Comparison of ENCODE assay signal across 17 cellular contexts in genomic region chr1:174448964-174449363, GRCh38. TPM values are rescaled to one million over a fixed set of nuclear protein-coding genes. Genes with fewer than 3 reads are reported as not detected.
DNase-seq lines count a peak whose midpoint lies in the region; ATAC-seq and TF ChIP-seq lines count a peak whose summit lies in the region.
"Had no signal": no experiment of that assay in that cellular context is flagged by ENCODE, and none has a peak within 500 bp of the region (broad histone marks: within the 10 kb centered on the region; RNA-seq: fewer than 3 reads in every experiment).

No MANE protein-coding gene starts in this region.

- no peaks in the 10 kb centered on the region for H3K9me2 ChIP-seq in PC-3 (replicated peaks; ENCODE audit: low read length)

- CTCF ChIA-PET in PC-3 (lab: Charles Lee): no interaction called here

- POLR2A ChIA-PET in PC-3 (lab: Charles Lee; ENCODE audit: unreplicated experiment): no interaction called here

- peak; percentile 66 for ATAC-seq in SK-N-SH treated with all-trans-retinoic acid at 6 μM for 48 hours
- no peak for ATAC-seq in PC-3
- ATAC-seq in stimulated activated naive CD8-positive, alpha-beta T cell treated with anti-CD3 and anti-CD28 coated beads, Interleukin-15, amount 100 ng/mL, for 72 hours: no peak
- no peak for ATAC-seq in HG02610 (IDR thresholded peaks at IDR 0.05; ENCODE audit: unreplicated experiment)

- H3K79me2 ChIP-seq in PC-3 (ENCODE audit: low read length): no peaks in the 10 kb centered on the region

- H3K36me3 ChIP-seq in PC-3 (ENCODE audit: low read depth, low read length) (no peaks in the 10 kb centered on the region), sigmoid colon (no peaks in the 10 kb centered on the region)
- H3K36me3 ChIP-seq: BLaER1 treated with 17β-estradiol and CSF1 and Interleukin-3, amounts not matched to agents 10 nM and 100 nM had no signal

- peaks cover 5% of the 10 kb centered on the region for H3K4me1 Mint-ChIP-seq in stimulated activated naive CD8-positive, alpha-beta T cell treated with anti-CD3 and anti-CD28 coated beads, Interleukin-15, amount 100 ng/mL, for 72 hours

- TF ChIP-seq CTCF in AG10803 (conservative IDR thresholded peaks at IDR 0.05; ENCODE audit: low read length) (no peak), choroid plexus epithelial cell (conservative IDR thresholded peaks at IDR 0.05; ENCODE audit: low read depth, low read length) (no peak), PC-3 (conservative IDR thresholded peaks at IDR 0.05; ENCODE audit: low read depth, low read length) (no peak), sigmoid colon (IDR thresholded peaks at IDR 0.05) (no peak)

- no peaks in the 10 kb centered on the region for H3F3A ChIP-seq in PC-3 (ENCODE audit: low read length, unreplicated experiment)

- no peak overlapping the region for H3K9ac ChIP-seq in PC-3 (ENCODE audit: low read length)
- H3K9ac ChIP-seq: BLaER1 treated with 17β-estradiol and CSF1 and Interleukin-3, amounts not matched to agents 10 nM and 100 nM had no signal

- TF ChIP-seq POLR2A in sigmoid colon (IDR thresholded peaks at IDR 0.05): no peak

- H3K4me1 ChIP-seq in PC-3 (ENCODE audit: insufficient read depth, low read length) (no peaks in the 10 kb centered on the region), sigmoid colon (peaks cover 0 to 15% (median 12%) of the 10 kb centered on the region in 4 donors)
- H3K4me1 ChIP-seq: BLaER1 treated with 17β-estradiol and CSF1 and Interleukin-3, amounts not matched to agents 10 nM and 100 nM had no signal

- H3K27ac ChIP-seq in PC-3 (ENCODE audit: low read length): no peak overlapping the region
- H3K27ac ChIP-seq in sigmoid colon: no peak overlapping the region
- H3K27ac ChIP-seq: BLaER1 treated with 17β-estradiol and CSF1 and Interleukin-3, amounts not matched to agents 10 nM and 100 nM had no signal

- intact Hi-C loops in PC-3 (cut with micrococcal nuclease): no loop called here
- intact Hi-C loops in sigmoid colon (cut with DNase I): no loop called here

- no TSS peak for BruUV-seq in PC-3 (replicated peaks; lab: Mats Ljungman, UMichigan)

- H3K4me3 Mint-ChIP-seq in stimulated activated naive CD8-positive, alpha-beta T cell treated with anti-CD3 and anti-CD28 coated beads, Interleukin-15, amount 100 ng/mL, for 72 hours: no peak overlapping the region

- H3K9me3 Mint-ChIP-seq in stimulated activated naive CD8-positive, alpha-beta T cell treated with anti-CD3 and anti-CD28 coated beads, Interleukin-15, amount 100 ng/mL, for 72 hours: no peaks in the 10 kb centered on the region

- H4K20me1 ChIP-seq in PC-3 (ENCODE audit: low read length): no peaks in the 10 kb centered on the region

- DNase-seq in AG10803 (ENCODE audit: low read depth) (peak; percentile 4), choroid plexus epithelial cell (ENCODE audit: low read depth) (peak; percentile 7), glomerular endothelial cell (ENCODE audit: extremely low read depth, low read depth, low spot score) (peak; percentile 23), PC-3 (no peak), sigmoid colon (no peak)
- no peak for DNase-seq in stimulated activated naive CD8-positive, alpha-beta T cell treated with anti-CD3 and anti-CD28 coated beads, Interleukin-15, amount 100 ng/mL, for 72 hours
- DNase-seq: 8988T, MV-4-11, NCI-H146, NCI-H2081 treated with DMSO at 0.1 percent for 48 hours, NCI-H2227 treated with DMSO at 0.1 percent for 48 hours, NCI-H526 treated with DMSO at 0.1 percent for 48 hours, OCI-M1 had no signal

- no peaks in the 10 kb centered on the region for H3K27me3 ChIP-seq in PC-3 (ENCODE audit: low read length)
- H3K27me3 ChIP-seq in sigmoid colon: no peaks in the 10 kb centered on the region
- H3K27me3 ChIP-seq: BLaER1 treated with 17β-estradiol and CSF1 and Interleukin-3, amounts not matched to agents 10 nM and 100 nM had no signal

- H3K9me3 ChIP-seq in PC-3 (ENCODE audit: low read length) (no peaks in the 10 kb centered on the region), sigmoid colon (no peaks in the 10 kb centered on the region)
- H3K9me3 ChIP-seq: BLaER1 treated with 17β-estradiol and CSF1 and Interleukin-3, amounts not matched to agents 10 nM and 100 nM had no signal

- whole genome bisulfite sequencing in sigmoid colon, 2 donors: 75 to 84% methylated on average over 5 of the region's 5 CpGs

- H2AFZ ChIP-seq in PC-3 (ENCODE audit: low read length): no peak overlapping the region

- TF ChIP-seq EP300 in sigmoid colon (IDR thresholded peaks at IDR 0.05): no peak

- H3K4me3 ChIP-seq in AG10803 (ENCODE audit: low read length) (no peak overlapping the region), choroid plexus epithelial cell (ENCODE audit: low read depth, low read length) (no peak overlapping the region), PC-3 (ENCODE audit: low read length) (no peak overlapping the region), sigmoid colon (no peak overlapping the region)
- H3K4me3 ChIP-seq: BLaER1 treated with 17β-estradiol and CSF1 and Interleukin-3, amounts not matched to agents 10 nM and 100 nM had no signal

- H3K27me3 Mint-ChIP-seq in stimulated activated naive CD8-positive, alpha-beta T cell treated with anti-CD3 and anti-CD28 coated beads, Interleukin-15, amount 100 ng/mL, for 72 hours: no peaks in the 10 kb centered on the region

- H3K27ac Mint-ChIP-seq in stimulated activated naive CD8-positive, alpha-beta T cell treated with anti-CD3 and anti-CD28 coated beads, Interleukin-15, amount 100 ng/mL, for 72 hours: no peak overlapping the region

- no peak overlapping the region for H3K4me2 ChIP-seq in PC-3 (ENCODE audit: low read length)
- H3K4me2 ChIP-seq: BLaER1 treated with 17β-estradiol and CSF1 and Interleukin-3, amounts not matched to agents 10 nM and 100 nM had no signal

TF ChIP-seq in SK-N-SH treated with all-trans-retinoic acid at 6 μM for 48 hours, 23 proteins besides CTCF, POLR2A, EP300 and RAD21:
- TF ChIP-seq, protein P1, sequence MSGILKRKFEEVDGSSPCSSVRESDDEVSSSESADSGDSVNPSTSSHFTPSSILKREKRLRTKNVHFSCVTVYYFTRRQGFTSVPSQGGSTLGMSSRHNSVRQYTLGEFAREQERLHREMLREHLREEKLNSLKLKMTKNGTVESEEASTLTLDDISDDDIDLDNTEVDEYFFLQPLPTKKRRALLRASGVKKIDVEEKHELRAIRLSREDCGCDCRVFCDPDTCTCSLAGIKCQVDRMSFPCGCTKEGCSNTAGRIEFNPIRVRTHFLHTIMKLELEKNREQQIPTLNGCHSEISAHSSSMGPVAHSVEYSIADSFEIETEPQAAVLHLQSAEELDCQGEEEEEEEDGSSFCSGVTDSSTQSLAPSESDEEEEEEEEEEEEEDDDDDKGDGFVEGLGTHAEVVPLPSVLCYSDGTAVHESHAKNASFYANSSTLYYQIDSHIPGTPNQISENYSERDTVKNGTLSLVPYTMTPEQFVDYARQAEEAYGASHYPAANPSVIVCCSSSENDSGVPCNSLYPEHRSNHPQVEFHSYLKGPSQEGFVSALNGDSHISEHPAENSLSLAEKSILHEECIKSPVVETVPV (CRISPR knock-in tag; IDR thresholded peaks at IDR 0.05): no peak
- TF ChIP-seq TCF4 (CRISPR knock-in tag; IDR thresholded peaks at IDR 0.05; ENCODE audit: borderline replicate concordance) (no peak), ARNTL (CRISPR knock-in tag; IDR thresholded peaks at IDR 0.05; ENCODE audit: borderline replicate concordance, low read depth) (no peak), POU6F1 (CRISPR knock-in tag; IDR thresholded peaks at IDR 0.05; ENCODE audit: borderline replicate concordance, low read depth) (no peak), RARB (CRISPR knock-in tag; IDR thresholded peaks at IDR 0.05) (no peak), SNAI2 (CRISPR knock-in tag; IDR thresholded peaks at IDR 0.05) (no peak), OSR1 (CRISPR knock-in tag; IDR thresholded peaks at IDR 0.05) (no peak), CSDC2 (CRISPR knock-in tag; IDR thresholded peaks at IDR 0.05) (no peak)

RNA-seq across cellular contexts. Expression of gene GPR52, which starts 1.2 kb away (rescaled TPM):
- total RNA-seq in glomerular endothelial cell: 2.9 TPM in 1 of 2 replicates, not detected in the other
- total RNA-seq in PC-3 (2014; rRNA removed): 0.44 and 3.6 TPM in 2 replicates
- 1 to 10 TPM; 1.1 to 2.5 (median 1.6) TPM for total RNA-seq in sigmoid colon
- polyA plus RNA-seq in sigmoid colon: under 1 TPM in 1 of 3 donors, not detected in 2; 0.28 TPM
- total RNA-seq: H4 had no signal

Comparison
In these comparisons a context has a peak if more than half of its experiments do, and no peak if none do; other contexts are left out.
1. DNase-seq: peak in AG10803 (single experiment), choroid plexus epithelial cell (single experiment) and glomerular endothelial cell (single experiment); none in PC-3 (single experiment), stimulated activated naive CD8-positive, alpha-beta T cell treated with anti-CD3 and anti-CD28 coated beads, Interleukin-15, amount 100 ng/mL, for 72 hours (0 of 2) and sigmoid colon (single experiment).